ENCODE assay signal across 29 cellular contexts in the genomic region with DNA sequence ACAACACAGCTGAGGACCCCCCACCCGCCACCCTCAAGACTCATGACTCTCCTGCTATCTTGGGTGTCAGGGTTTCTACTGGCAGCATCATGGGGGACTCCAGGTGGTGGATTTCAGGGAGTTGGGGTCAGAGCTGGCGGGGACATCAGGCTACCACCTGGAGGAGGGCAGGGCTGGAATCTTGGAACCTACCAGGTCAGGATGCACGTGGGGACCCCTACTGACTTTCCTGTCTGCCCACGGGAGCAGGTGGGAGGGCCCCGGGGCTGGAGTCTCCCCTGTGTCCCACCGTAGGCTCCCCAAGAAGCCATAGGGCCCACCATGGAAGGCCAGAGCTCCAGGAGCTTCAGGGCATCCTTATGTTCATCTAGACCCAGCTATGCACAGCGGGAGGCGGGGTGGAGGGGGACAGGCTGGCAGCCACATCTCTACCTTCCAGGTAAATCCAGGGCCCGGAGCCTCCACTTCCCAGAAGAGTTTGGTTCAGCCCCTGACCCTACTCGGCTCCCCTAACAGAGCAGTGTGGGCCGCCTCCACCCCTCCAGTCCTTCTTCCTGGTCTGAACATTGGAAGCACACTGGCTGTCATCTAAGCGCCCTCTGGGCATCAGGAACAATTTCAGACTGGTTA. TPM values are rescaled to one million over a fixed set of nuclear protein-coding genes. Genes with fewer than 3 reads are reported as not detected.
DNase-seq lines count a peak whose midpoint lies in the region; ATAC-seq and TF ChIP-seq lines count a peak whose summit lies in the region.
"Had no signal": no experiment of that assay in that cellular context is flagged by ENCODE, and none has a peak within 500 bp of the region (broad histone marks: within the 10 kb centered on the region; RNA-seq: fewer than 3 reads in every experiment).

No MANE protein-coding gene starts in this region.

- H3K27me3 ChIP-seq in layer of hippocampus (ENCODE audit: control insufficient read depth, insufficient read depth, low read length) (no peaks in the 10 kb centered on the region), tibial nerve (no peaks in the 10 kb centered on the region)
- H3K27me3 ChIP-seq: foreskin keratinocyte, pancreas, right atrium auricular region had no signal

- peaks cover 37% of the 10 kb centered on the region for H3K27me3 Mint-ChIP-seq in activated T-cell treated with anti-CD3 and anti-CD28 coated beads, Interleukin-2, amount 50 U/mL, for 24 hours
- peaks cover 11% of the 10 kb centered on the region for H3K27me3 Mint-ChIP-seq in activated T-cell treated with anti-CD3 and anti-CD28 coated beads, Interleukin-2, amount 50 U/mL, for 72 hours (ENCODE audit: low read depth)
- H3K27me3 Mint-ChIP-seq in HFFc6 (ENCODE audit: insufficient read depth) = peaks cover 4% of the 10 kb centered on the region

- no peaks in the 10 kb centered on the region for H3K36me3 ChIP-seq in tibial nerve
- H3K36me3 ChIP-seq: pancreas, right atrium auricular region had no signal

- no peak for TF ChIP-seq POLR2A in tibial nerve (IDR thresholded peaks at IDR 0.05)

- TF ChIP-seq CTCF in RWPE1 (conservative IDR thresholded peaks at IDR 0.05; ENCODE audit: low read depth) (no peak), tibial nerve (IDR thresholded peaks at IDR 0.05) (no peak), HFFc6 (IDR thresholded peaks at IDR 0.05) (no peak)

- no peaks in the 10 kb centered on the region for H3K9me3 ChIP-seq in tibial nerve
- H3K9me3 ChIP-seq: pancreas, right atrium auricular region had no signal

- peaks cover 11% of the 10 kb centered on the region for H3K4me1 Mint-ChIP-seq in activated T-cell treated with anti-CD3 and anti-CD28 coated beads, Interleukin-2, amount 50 U/mL, for 24 hours (ENCODE audit: low read depth)
- H3K4me1 Mint-ChIP-seq in activated T-cell treated with anti-CD3 and anti-CD28 coated beads, Interleukin-2, amount 50 U/mL, for 72 hours (ENCODE audit: low read depth) = peaks cover 20% of the 10 kb centered on the region
- peaks cover 42% of the 10 kb centered on the region for H3K4me1 Mint-ChIP-seq in HFFc6 (ENCODE audit: low read depth)

- peaks cover 0 to 19% (median 9%) of the 10 kb centered on the region in 4 donors for H3K4me1 ChIP-seq in tibial nerve
- H3K4me1 ChIP-seq: right atrium auricular region had no signal

- no peaks in the 10 kb centered on the region for H3K36me3 Mint-ChIP-seq in activated T-cell treated with anti-CD3 and anti-CD28 coated beads, Interleukin-2, amount 50 U/mL, for 24 hours (ENCODE audit: low read depth)
- no peaks in the 10 kb centered on the region for H3K36me3 Mint-ChIP-seq in activated T-cell treated with anti-CD3 and anti-CD28 coated beads, Interleukin-2, amount 50 U/mL, for 72 hours (ENCODE audit: insufficient read depth in 2 of 2)
- no peaks in the 10 kb centered on the region for H3K36me3 Mint-ChIP-seq in HFFc6 (ENCODE audit: low read depth)
- H3K36me3 Mint-ChIP-seq: activated naive CD8-positive, alpha-beta T cell treated with anti-CD3 and anti-CD28 coated beads, Interleukin-2, amount 10 ng/mL, durations not matched to agents 7 days and 5 days; immature natural killer cell; mesothelial cell of epicardium had no signal

- POLR2A ChIA-PET in RWPE1 (lab: Yijun Ruan, JAX; ENCODE audit: low non-redundant PET) = no interaction called here

- no peak overlapping the region for H3K4me3 ChIP-seq in tibial nerve
- H3K4me3 ChIP-seq: pancreas, right atrium auricular region had no signal

- no peaks in the 10 kb centered on the region for H3K9me3 Mint-ChIP-seq in activated T-cell treated with anti-CD3 and anti-CD28 coated beads, Interleukin-2, amount 50 U/mL, for 24 hours
- H3K9me3 Mint-ChIP-seq in activated T-cell treated with anti-CD3 and anti-CD28 coated beads, Interleukin-2, amount 50 U/mL, for 72 hours = no peaks in the 10 kb centered on the region
- H3K9me3 Mint-ChIP-seq in HFFc6 = no peaks in the 10 kb centered on the region
- H3K9me3 Mint-ChIP-seq: activated naive CD8-positive, alpha-beta T cell treated with anti-CD3 and anti-CD28 coated beads, Interleukin-2, amount 10 ng/mL, durations not matched to agents 7 days and 5 days; immature natural killer cell; mesothelial cell of epicardium had no signal

- peak; percentile 16 for DNase-seq in activated T-cell treated with anti-CD3 and anti-CD28 coated beads, Interleukin-2, amount 50 U/mL, for 24 hours
- DNase-seq in activated T-cell treated with anti-CD3 and anti-CD28 coated beads, Interleukin-2, amount 50 U/mL, for 72 hours = no peak
- DNase-seq in RWPE1 (ENCODE audit: low spot score) (no peak), tibial nerve (ENCODE audit: low spot score in 2 of 2) (no peak), NCI-H774 (lab: John Stamatoyannopoulos, UW) (no peak), HFFc6 (no peak)
- DNase-seq: activated CD4-positive, alpha-beta T cell treated with anti-CD3 and anti-CD28 coated beads, Interleukin-2, amount 50 U/mL, for 4 hours; activated CD8-positive, alpha-beta memory T cell treated with anti-CD3 and anti-CD28 coated beads, Interleukin-2, amount 50 U/mL, for 48 hours; activated effector memory CD4-positive, alpha-beta T cell treated with Interleukin-2 at 50 U/mL for 16 hours; activated naive CD8-positive, alpha-beta T cell treated with anti-CD3 and anti-CD28 coated beads, Interleukin-2, amount 10 ng/mL, durations not matched to agents 7 days and 5 days; DMS53; effector memory CD4-positive, alpha-beta T cell; foreskin keratinocyte; GDM1; immature natural killer cell; NCI-H2171 treated with DMSO at 0.1 percent for 48 hours; NCI-H526; OCI-M1; SHP77; stimulated activated CD4-positive, alpha-beta T cell treated with anti-CD3 and anti-CD28 coated beads, Interleukin-15, amount 100 ng/mL, for 24 hours; SW 1271; T1000 had no signal

- peak overlapping the region; percentile 77 for H3K27ac ChIP-seq in RWPE1
- peak overlapping the region; percentile 76 for H3K27ac ChIP-seq in layer of hippocampus (ENCODE audit: low read depth, low read length)
- H3K27ac ChIP-seq in tibial nerve = peak overlapping the region in 3 of 4 donors; percentile 43 to 59 (median 52)
- H3K27ac ChIP-seq: 22Rv1, foreskin keratinocyte had no signal

- ATAC-seq in activated T-cell treated with anti-CD3 and anti-CD28 coated beads, Interleukin-2, amount 50 U/mL, for 72 hours (replicated peaks in 1 of 2) = no peak
- ATAC-seq in GM21423 (IDR thresholded peaks at IDR 0.05; ENCODE audit: unreplicated experiment) = no peak
- ATAC-seq: esophagus mucosa, foreskin keratinocyte had no signal

- TF ChIP-seq EP300 in tibial nerve (IDR thresholded peaks at IDR 0.05) = no peak

- no peak overlapping the region for H3K4me3 Mint-ChIP-seq in activated T-cell treated with anti-CD3 and anti-CD28 coated beads, Interleukin-2, amount 50 U/mL, for 24 hours
- no peak overlapping the region for H3K4me3 Mint-ChIP-seq in activated T-cell treated with anti-CD3 and anti-CD28 coated beads, Interleukin-2, amount 50 U/mL, for 72 hours
- no peak overlapping the region for H3K4me3 Mint-ChIP-seq in HFFc6
- H3K4me3 Mint-ChIP-seq: activated naive CD8-positive, alpha-beta T cell treated with anti-CD3 and anti-CD28 coated beads, Interleukin-2, amount 10 ng/mL, durations not matched to agents 7 days and 5 days; mesothelial cell of epicardium had no signal

- CTCF ChIA-PET in RWPE1 (lab: Yijun Ruan, JAX) = interaction anchor here (1.1 kb wide), 2 partner anchors 10 to 18 kb away, joined by 4 read pairs; a partner anchor contains a TSS

- 88 to 96% methylated on average over 6 to 12 of the region's 12 CpGs for WGBS in tibial nerve, 2 donors

- H3K27ac Mint-ChIP-seq in activated T-cell treated with anti-CD3 and anti-CD28 coated beads, Interleukin-2, amount 50 U/mL, for 24 hours = no peak overlapping the region
- no peak overlapping the region for H3K27ac Mint-ChIP-seq in activated T-cell treated with anti-CD3 and anti-CD28 coated beads, Interleukin-2, amount 50 U/mL, for 72 hours
- H3K27ac Mint-ChIP-seq in HFFc6 = no peak overlapping the region
- H3K27ac Mint-ChIP-seq: activated naive CD8-positive, alpha-beta T cell treated with anti-CD3 and anti-CD28 coated beads, Interleukin-2, amount 10 ng/mL, durations not matched to agents 7 days and 5 days; mesothelial cell of epicardium had no signal

RNA-seq across cellular contexts. Expression of a gene that starts 10.0 kb away (rescaled TPM):
- total RNA-seq in activated T-cell treated with anti-CD3 and anti-CD28 coated beads, Interleukin-2, amount 50 U/mL, for 72 hours = 1 to 10 TPM; 1.0 to 1.5 TPM
- 10 to 100 TPM in 1 of 4 donors, 1 to 10 TPM in 3; 3.9 to 11.4 (median 7.2) TPM for total RNA-seq in tibial nerve
- 1 to 10 TPM; 1.7 to 4.5 (median 3.7) TPM for total RNA-seq in HFFc6 (2021; fragmentation: NEBNext Ultra II Directional; extraction: Animal tissue kit (Norgen Biotek cat#: 25700))

RNA-seq across cellular contexts. Expression of a gene that starts 38.4 kb away (rescaled TPM):
- 10 to 100 TPM; 14.6 to 18.4 TPM for total RNA-seq in activated T-cell treated with anti-CD3 and anti-CD28 coated beads, Interleukin-2, amount 50 U/mL, for 72 hours
- total RNA-seq in tibial nerve = 10 to 100 TPM; 17.2 to 30.6 (median 20.7) TPM
- 10 to 100 TPM; 14.9 to 24.3 (median 20.7) TPM for total RNA-seq in HFFc6 (2021; fragmentation: NEBNext Ultra II Directional; extraction: Animal tissue kit (Norgen Biotek cat#: 25700))
